ENCODE assay signal across 1 cellular context in genomic region chr11:68297052-68297378, GRCh38.
TF ChIP-seq lines count a peak whose summit lies in the region.

No MANE protein-coding gene starts in this region.

TF ChIP-seq in H1, 55 proteins besides CTCF, POLR2A, EP300 and RAD21:
- TF ChIP-seq CEBPB (IDR thresholded peaks at IDR 0.05; ENCODE audit: low read depth, low read length) (no peak), TCF12 (IDR thresholded peaks at IDR 0.05; ENCODE audit: low read depth, low read length) (no peak), HDAC2 (IDR thresholded peaks at IDR 0.05; ENCODE audit: borderline replicate concordance in 1 of 2, low read depth in 2 of 2, low read length in 2 of 2) (no peak), E2F6 (IDR thresholded peaks at IDR 0.05) (no peak), SIX5 (IDR thresholded peaks at IDR 0.05; ENCODE audit: low read depth, low read length) (no peak), CBX8 (IDR thresholded peaks at IDR 0.05; ENCODE audit: borderline replicate concordance, low read depth, low read length) (no peak), KDM5A (IDR thresholded peaks at IDR 0.05; ENCODE audit: low read length) (no peak), ASH2L (IDR thresholded peaks at IDR 0.05; ENCODE audit: low read length) (no peak), TEAD4 (IDR thresholded peaks at IDR 0.05; ENCODE audit: low read depth, low read length) (no peak), SAP30 (IDR thresholded peaks at IDR 0.05; ENCODE audit: insufficient read depth, insufficient replicate concordance, low read length) (no peak), FOSL1 (IDR thresholded peaks at IDR 0.05; ENCODE audit: insufficient read depth, low read depth, low read length) (no peak), NRF1 (IDR thresholded peaks at IDR 0.05; ENCODE audit: low read depth, low read length) (no peak), ATF3 (IDR thresholded peaks at IDR 0.05; ENCODE audit: insufficient read depth, low read depth, low read length) (no peak), GABPA (IDR thresholded peaks at IDR 0.05; ENCODE audit: borderline replicate concordance, insufficient read depth, low read length) (no peak), SIN3A (conservative IDR thresholded peaks at IDR 0.05 in 1 of 2, IDR thresholded peaks at IDR 0.05 in 1 of 2; ENCODE audit: low read depth in 1 of 2, low read length in 2 of 2) (no peak)
